1 cellular context compared by ENCODE assay signal in the genomic region with DNA sequence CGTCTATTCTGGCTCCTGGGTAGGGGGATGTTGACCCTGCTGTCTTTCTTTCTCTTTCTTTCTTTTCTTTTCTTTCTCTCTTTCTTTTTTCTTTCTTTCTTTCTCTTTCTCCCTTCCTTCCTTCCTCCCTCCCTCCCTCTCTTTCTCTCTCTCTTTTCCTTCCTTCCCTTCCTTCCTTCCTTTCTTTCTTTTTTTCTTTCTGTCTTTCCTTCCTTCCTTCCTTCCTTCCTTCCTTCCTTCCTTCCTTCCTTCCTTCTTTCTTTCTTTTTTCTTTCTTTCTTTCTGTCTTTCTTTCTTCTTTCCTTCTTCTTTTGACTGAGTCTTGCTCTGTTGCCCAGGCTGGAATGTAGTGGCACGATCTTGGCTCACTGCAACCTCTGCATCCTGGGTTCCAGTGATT. TPM values are rescaled to one million over a fixed set of nuclear protein-coding genes. Genes with fewer than 3 reads are reported as not detected.
"Had no signal": no experiment of that assay in that cellular context is flagged by ENCODE, and none has a peak within 500 bp of the region (broad histone marks: within the 10 kb centered on the region; RNA-seq: fewer than 3 reads in every experiment).

No MANE protein-coding gene starts in this region.

RNA-seq across cellular contexts. Expression of gene PSD2, which starts 3.0 kb away (rescaled TPM):
- total RNA-seq: natural killer cell treated with Interleukin-12 subunit alpha and Interleukin-12 subunit beta and Interleukin-15 and Interleukin-18, amount 100 ng/mL, for 72 hours had no signal
